23 cellular contexts compared by ENCODE assay signal in genomic region chr13:31242342-31242741, GRCh38. TPM values are rescaled to one million over a fixed set of nuclear protein-coding genes. Genes with fewer than 3 reads are reported as not detected.
DNase-seq lines count a peak whose midpoint lies in the region; ATAC-seq and TF ChIP-seq lines count a peak whose summit lies in the region.
"Had no signal": no experiment of that assay in that cellular context is flagged by ENCODE, and none has a peak within 500 bp of the region (broad histone marks: within the 10 kb centered on the region; RNA-seq: fewer than 3 reads in every experiment).

No MANE protein-coding gene starts in this region.

- H3K9me3 Mint-ChIP-seq in activated naive CD4-positive, alpha-beta T cell treated with anti-CD3 and anti-CD28 coated beads for 36 hours: no peaks in the 10 kb centered on the region
- H3K9me3 Mint-ChIP-seq: CD4-positive, CD25-positive, alpha-beta regulatory T cell; H9 had no signal

- no peaks in the 10 kb centered on the region for H3K79me2 ChIP-seq in mammary epithelial cell (ENCODE audit: insufficient read depth, low read length)

- no peak for TF ChIP-seq EP300 in gastroesophageal sphincter (IDR thresholded peaks at IDR 0.05)

- no peaks in the 10 kb centered on the region for H3K36me3 Mint-ChIP-seq in activated naive CD4-positive, alpha-beta T cell treated with anti-CD3 and anti-CD28 coated beads for 36 hours (ENCODE audit: low read depth)

- no peaks in the 10 kb centered on the region for H3K9me3 ChIP-seq in left ventricle myocardium inferior (replicated peaks)
- no peaks in the 10 kb centered on the region for H3K9me3 ChIP-seq in gastroesophageal sphincter
- H3K9me3 ChIP-seq in mammary epithelial cell (replicated peaks; ENCODE audit: insufficient read depth, low read length): no peaks in the 10 kb centered on the region
- H3K9me3 ChIP-seq: BE2C, Caco-2 had no signal

- BruUV-seq in mammary epithelial cell (replicated peaks; lab: Mats Ljungman, UMichigan): no TSS peak

- H3K9ac ChIP-seq in mammary epithelial cell (ENCODE audit: insufficient read depth, low read length): no peak overlapping the region

- no peaks in the 10 kb centered on the region for H4K20me1 ChIP-seq in mammary epithelial cell (ENCODE audit: insufficient read depth, low read length)

- no peaks in the 10 kb centered on the region for H3K27me3 ChIP-seq in left ventricle myocardium inferior (ENCODE audit: low read depth)
- no peaks in the 10 kb centered on the region for H3K27me3 ChIP-seq in gastroesophageal sphincter
- H3K27me3 ChIP-seq in mammary epithelial cell (ENCODE audit: insufficient read depth, low read length): no peaks in the 10 kb centered on the region
- H3K27me3 ChIP-seq: BE2C had no signal

- TF ChIP-seq CTCF in left ventricle myocardium inferior (IDR thresholded peaks at IDR 0.05; ENCODE audit: borderline replicate concordance) (no peak), choroid plexus epithelial cell (conservative IDR thresholded peaks at IDR 0.05; ENCODE audit: low read depth, low read length) (no peak), gastroesophageal sphincter (IDR thresholded peaks at IDR 0.05) (no peak), mammary epithelial cell (conservative IDR thresholded peaks at IDR 0.05 in 1 of 2, IDR thresholded peaks at IDR 0.05 in 1 of 2; ENCODE audit: extremely low read depth in 1 of 2, insufficient read depth in 1 of 2, low read depth in 1 of 2, low read length in 2 of 2) (no peak)

- H3K4me3 ChIP-seq in left ventricle myocardium inferior (no peak overlapping the region), choroid plexus epithelial cell (ENCODE audit: low read depth, low read length) (no peak overlapping the region), gastroesophageal sphincter (no peak overlapping the region), mammary epithelial cell (replicated peaks in 1 of 3; ENCODE audit: insufficient read depth in 1 of 3, low read depth in 2 of 3, low read length in 3 of 3) (no peak overlapping the region)
- H3K4me3 ChIP-seq: GM12878 had no signal

- dilution Hi-C loops in mammary epithelial cell (cut with HindIII; ENCODE audit: low sequenced_read_pairs): loop anchor here (25.0 kb wide), 1 partner anchor 170 kb away; no protein-coding TSS in a partner anchor

- no peak overlapping the region for H2AFZ ChIP-seq in mammary epithelial cell (ENCODE audit: low read depth, low read length)

- no peak overlapping the region for H3K4me3 Mint-ChIP-seq in activated naive CD4-positive, alpha-beta T cell treated with anti-CD3 and anti-CD28 coated beads for 36 hours
- H3K4me3 Mint-ChIP-seq: CD4-positive, CD25-positive, alpha-beta regulatory T cell; H9 had no signal

- no peak overlapping the region for H3K27ac Mint-ChIP-seq in activated naive CD4-positive, alpha-beta T cell treated with anti-CD3 and anti-CD28 coated beads for 36 hours
- H3K27ac Mint-ChIP-seq: CD4-positive, CD25-positive, alpha-beta regulatory T cell; H9 had no signal

- no peak for DNase-seq in left ventricle myocardium superior
- DNase-seq in left ventricle myocardium inferior: no peak
- DNase-seq in choroid plexus epithelial cell (ENCODE audit: low read depth): peak; percentile 19
- DNase-seq in middle frontal gyrus (ENCODE audit: extremely low spot score, low spot score): no peak
- DNase-seq in activated naive CD4-positive, alpha-beta T cell treated with anti-CD3 and anti-CD28 coated beads for 36 hours: no peak
- DNase-seq in mammary epithelial cell: no peak
- DNase-seq: BE2C; Caco-2; CD4-positive, CD25-positive, alpha-beta regulatory T cell; DMS 273 treated with DMSO at 0.1 percent for 48 hours; DMS79 treated with DMSO at 0.1 percent for 48 hours; H9; Kasumi-1; NCI-H1417; NCI-H1694 treated with DMSO at 0.1 percent for 48 hours; NCI-H2081 treated with DMSO at 0.1 percent for 48 hours; NCI-H2171 treated with DMSO at 0.1 percent for 48 hours; NCI-H446 treated with DMSO at 0.1 percent for 48 hours; NCI-H526 treated with DMSO at 0.1 percent for 48 hours; SIG-M5 had no signal

- no peak overlapping the region for H3K4me2 ChIP-seq in mammary epithelial cell (ENCODE audit: insufficient read depth, low read depth, low read length)

- CTCF ChIA-PET in activated naive CD4-positive, alpha-beta T cell treated with anti-CD3 and anti-CD28 coated beads for 36 hours (lab: Charles Lee): interaction anchor here (1.3 kb wide), 1 partner anchor 183 kb away, joined by 5 read pairs; no protein-coding TSS in a partner anchor
- CTCF ChIA-PET in mammary epithelial cell (lab: Charles Lee; ENCODE audit: low non-redundant PET): no interaction called here

- intact Hi-C loops in left ventricle myocardium superior (cut with micrococcal nuclease) (no loop called here), left ventricle myocardium inferior (cut with micrococcal nuclease) (no loop called here), mammary epithelial cell (cut with micrococcal nuclease) (no loop called here)
- intact Hi-C loops in activated naive CD4-positive, alpha-beta T cell treated with anti-CD3 and anti-CD28 coated beads for 36 hours (cut with micrococcal nuclease): no loop called here

- WGBS in gastroesophageal sphincter (ENCODE audit: low coverage in 1 of 2), 2 donors: 49 to 68% methylated on average over 2 of the region's 2 CpGs
- 73% methylated on average over 2 of the region's 2 CpGs for WGBS in mammary epithelial cell (ENCODE audit: low coverage, missing lambda C conversion rate)

- peaks cover 19% of the 10 kb centered on the region for H3K4me1 ChIP-seq in left ventricle myocardium inferior
- no peaks in the 10 kb centered on the region for H3K4me1 ChIP-seq in gastroesophageal sphincter
- H3K4me1 ChIP-seq in mammary epithelial cell (ENCODE audit: insufficient read depth, low read length): no peaks in the 10 kb centered on the region
- H3K4me1 ChIP-seq: BE2C, Caco-2 had no signal

- no peak overlapping the region for H3K27ac ChIP-seq in left ventricle myocardium inferior (replicated peaks)
- no peak overlapping the region for H3K27ac ChIP-seq in gastroesophageal sphincter
- H3K27ac ChIP-seq in mammary epithelial cell (ENCODE audit: insufficient read depth, low read depth, low read length): no peak overlapping the region

- in situ Hi-C loops in mammary epithelial cell (cut with MboI; ENCODE audit: low sequenced_read_pairs in 2 of 2): loop anchor here (25.0 kb wide), 2 partner anchors 495 to 545 kb away; partner anchors contain the start of gene RXFP2 (in 1 of the 2)

- H3K4me1 Mint-ChIP-seq in activated naive CD4-positive, alpha-beta T cell treated with anti-CD3 and anti-CD28 coated beads for 36 hours (ENCODE audit: low read depth): no peaks in the 10 kb centered on the region
- H3K4me1 Mint-ChIP-seq: CD4-positive, CD25-positive, alpha-beta regulatory T cell; H9 had no signal

- H3K36me3 ChIP-seq in left ventricle myocardium inferior (peaks cover 5% of the 10 kb centered on the region), gastroesophageal sphincter (peaks cover 0 to 6% of the 10 kb centered on the region in 2 donors), mammary epithelial cell (ENCODE audit: insufficient read depth, low read length) (no peaks in the 10 kb centered on the region)
- H3K36me3 ChIP-seq: BE2C had no signal

- no peak for TF ChIP-seq POLR2A in gastroesophageal sphincter (IDR thresholded peaks at IDR 0.05)

- H3K27me3 Mint-ChIP-seq in activated naive CD4-positive, alpha-beta T cell treated with anti-CD3 and anti-CD28 coated beads for 36 hours (ENCODE audit: low read depth): no peaks in the 10 kb centered on the region
- H3K27me3 Mint-ChIP-seq: CD4-positive, CD25-positive, alpha-beta regulatory T cell had no signal

- ATAC-seq in left ventricle myocardium superior (peak; percentile 78), gastroesophageal sphincter (peak; percentile 31), GM19467 (IDR thresholded peaks at IDR 0.05; ENCODE audit: unreplicated experiment) (no peak)
- ATAC-seq: GM12878 had no signal

RNA-seq across cellular contexts. Expression of gene B3GLCT, which starts 42.6 kb away (rescaled TPM):
- total RNA-seq in left ventricle myocardium superior (20.3 TPM), left ventricle myocardium inferior (19.5 TPM), gastroesophageal sphincter (10 to 100 TPM in 1 of 4 donors, 1 to 10 TPM in 3; 6.2 to 15.2 (median 7.8) TPM), mammary epithelial cell (1 to 10 TPM; 5.9 to 9.3 TPM)
- 1 to 10 TPM; 1.2 to 1.5 TPM for total RNA-seq in activated naive CD4-positive, alpha-beta T cell treated with anti-CD3 and anti-CD28 coated beads for 36 hours
- 2.3 TPM for polyA plus RNA-seq in mammary epithelial cell
- polyA minus RNA-seq in mammary epithelial cell: 4.4 TPM
